ENCODE assay signal across 8 cellular contexts in the genomic region with DNA sequence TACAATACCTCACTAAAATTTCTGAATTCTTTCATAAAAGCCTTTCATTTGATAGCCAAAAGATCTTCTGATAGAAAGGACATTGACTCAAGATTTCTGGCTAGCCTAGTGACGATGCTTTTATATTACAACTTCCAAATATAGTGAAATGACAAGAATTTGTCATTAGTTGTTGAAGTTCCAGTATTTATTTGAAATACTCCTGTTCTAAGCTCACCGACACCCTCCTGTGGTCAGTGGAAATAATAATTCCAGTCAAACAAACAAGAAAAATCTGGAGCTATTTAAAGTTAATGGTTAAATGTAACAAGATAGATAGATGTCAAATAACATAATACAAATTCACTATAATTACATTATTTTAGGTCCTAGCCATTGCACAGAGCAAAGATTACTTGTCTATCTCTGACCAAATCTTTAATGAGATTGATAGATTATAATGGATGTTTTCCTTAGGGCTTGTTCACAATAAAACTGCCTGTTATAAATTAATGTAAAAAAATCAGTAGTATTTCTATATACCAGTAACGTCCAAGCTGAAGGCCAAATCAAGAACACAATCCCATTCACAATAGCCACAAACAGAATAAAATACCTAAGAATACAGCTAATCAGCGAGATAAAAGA.
DNase-seq lines count a peak whose midpoint lies in the region; ATAC-seq, FAIRE-seq and TF ChIP-seq lines count a peak whose summit lies in the region.
"Had no signal": no experiment of that assay in that cellular context is flagged by ENCODE, and none has a peak within 500 bp of the region (broad histone marks: within the 10 kb centered on the region; RNA-seq: fewer than 3 reads in every experiment).

No MANE protein-coding gene starts in this region.

- H3K9me3 Mint-ChIP-seq in neural crest cell, result no peaks in the 10 kb centered on the region
- H3K9me3 Mint-ChIP-seq: activated B cell treated with CpG ODN at 0.5 μM for 24 hours had no signal

- peaks cover 3% of the 10 kb centered on the region for H3K36me3 Mint-ChIP-seq in neural crest cell (ENCODE audit: low read depth)

- ATAC-seq in left colon, result no peak

- no peak overlapping the region for H3K27ac ChIP-seq in HEK293 (ENCODE audit: extremely low read depth, low read depth, low read length)
- peak overlapping the region; percentile 27; the same call in 1 of the 2 replicates for H3K27ac ChIP-seq in SU-DHL-6 (ENCODE audit: low read depth, low read length)
- peak overlapping the region; percentile 43 for H3K27ac ChIP-seq in endothelial cell of umbilical vein (ENCODE audit: insufficient read depth, low read depth, low read length)

- H3K4me3 ChIP-seq in HEK293 (ENCODE audit: low read depth, low read length), result no peak overlapping the region
- H3K4me3 ChIP-seq in SU-DHL-6 (ENCODE audit: insufficient read depth, low read length, poor library complexity, severe bottlenecking), result no peak overlapping the region
- no peak overlapping the region for H3K4me3 ChIP-seq in endothelial cell of umbilical vein (replicated peaks in 1 of 3; ENCODE audit: insufficient read depth in 1 of 3, low read depth in 1 of 3, low read length in 3 of 3)

- FAIRE-seq in D721Med (lab: Jason Lieb, UNC) (peak; percentile 91), endothelial cell of umbilical vein (lab: Jason Lieb, UNC) (no peak)

- H3K36me3 ChIP-seq in HEK293 (ENCODE audit: control insufficient read depth in 2 of 2, insufficient read depth in 1 of 2, low read length in 2 of 2) (no peaks in the 10 kb centered on the region), SU-DHL-6 (ENCODE audit: low read length) (no peaks in the 10 kb centered on the region), endothelial cell of umbilical vein (ENCODE audit: control insufficient read depth in 2 of 2, extremely low read depth in 1 of 2, insufficient read depth in 2 of 2, low read length in 2 of 2) (no peaks in the 10 kb centered on the region)

- H3K27ac Mint-ChIP-seq in neural crest cell (ENCODE audit: unreplicated experiment), result peak overlapping the region; percentile 19
- H3K27ac Mint-ChIP-seq: activated B cell treated with CpG ODN at 0.5 μM for 24 hours had no signal

- no peaks in the 10 kb centered on the region for H3K27me3 Mint-ChIP-seq in neural crest cell (ENCODE audit: low read depth)

- no peaks in the 10 kb centered on the region for H3K9me2 ChIP-seq in SU-DHL-6 (replicated peaks; ENCODE audit: insufficient read depth, low read length)

- dilution Hi-C loops in endothelial cell of umbilical vein (cut with MboI; ENCODE audit: extremely low pct_ligation_motif_present, low sequenced_read_pairs), result loop anchor here (25.0 kb wide), 1 partner anchor 459 kb away; no protein-coding TSS in a partner anchor

- H3K4me3 Mint-ChIP-seq in neural crest cell, result no peak overlapping the region
- H3K4me3 Mint-ChIP-seq: activated B cell treated with CpG ODN at 0.5 μM for 24 hours had no signal

- H2AFZ ChIP-seq in SU-DHL-6 (ENCODE audit: low read depth, low read length, severe bottlenecking), result peak overlapping the region; percentile 59
- no peak overlapping the region for H2AFZ ChIP-seq in endothelial cell of umbilical vein (ENCODE audit: low read depth, low read length)

- no peaks in the 10 kb centered on the region for H3K27me3 ChIP-seq in SU-DHL-6 (ENCODE audit: low read length)
- H3K27me3 ChIP-seq in endothelial cell of umbilical vein (ENCODE audit: control insufficient read depth in 2 of 2, insufficient read depth in 2 of 2, low read length in 2 of 2), result no peaks in the 10 kb centered on the region

- no TSS peak for BruUV-seq in endothelial cell of umbilical vein (replicated peaks; lab: Mats Ljungman, UMichigan)

- TF ChIP-seq CTCF in D721Med (IDR thresholded peaks at IDR 0.05; ENCODE audit: insufficient read depth, missing control alignments) (peak; percentile 88), HEK293 (tag by site-specific recombination; IDR thresholded peaks at IDR 0.05) (no peak), SU-DHL-6 (IDR thresholded peaks at IDR 0.05; ENCODE audit: insufficient read depth, low read length, poor library complexity, severe bottlenecking) (peak; percentile 79), endothelial cell of umbilical vein (IDR thresholded peaks at IDR 0.05; ENCODE audit: extremely low read depth in 1 of 2, insufficient read depth in 1 of 2, low read depth in 1 of 2, low read length in 2 of 2) (peak; percentile 12 to 44), neural crest cell (conservative IDR thresholded peaks at IDR 0.05) (peak; percentile 77)

- DNase-seq in D721Med (ENCODE audit: insufficient read length, low spot score) (no peak), endothelial cell of umbilical vein (ENCODE audit: low read depth, low spot score) (peak; percentile 88), neural crest cell (ENCODE audit: low read depth, low spot score) (peak; percentile 31), ureter (ENCODE audit: low spot score) (no peak), left colon (no peak)
- DNase-seq: activated B cell treated with CpG ODN at 0.5 μM for 24 hours had no signal

- peak overlapping the region; percentile 27 for H3K4me2 ChIP-seq in SU-DHL-6 (ENCODE audit: low read depth, low read length, poor library complexity, severe bottlenecking)
- no peak overlapping the region for H3K4me2 ChIP-seq in endothelial cell of umbilical vein (ENCODE audit: insufficient read depth, low read length)

- H4K20me1 ChIP-seq in SU-DHL-6 (ENCODE audit: low read depth, low read length), result no peaks in the 10 kb centered on the region
- H4K20me1 ChIP-seq in endothelial cell of umbilical vein (replicated peaks; ENCODE audit: control insufficient read depth, extremely low read depth, insufficient read depth, low read length), result no peaks in the 10 kb centered on the region

- no peaks in the 10 kb centered on the region for H3K79me2 ChIP-seq in SU-DHL-6 (ENCODE audit: insufficient read depth, low read length)
- no peaks in the 10 kb centered on the region for H3K79me2 ChIP-seq in endothelial cell of umbilical vein (ENCODE audit: control insufficient read depth, insufficient read depth, low read length)

- H3K9me1 ChIP-seq in endothelial cell of umbilical vein (replicated peaks; ENCODE audit: control insufficient read depth, extremely low read depth, insufficient read depth, low read length), result no peaks in the 10 kb centered on the region

- peaks cover 29% of the 10 kb centered on the region for H3K4me1 Mint-ChIP-seq in neural crest cell

- no peak for TF ChIP-seq POLR2A in endothelial cell of umbilical vein (IDR thresholded peaks at IDR 0.05; ENCODE audit: low read depth, low read length)

- H3K9ac ChIP-seq in SU-DHL-6 (ENCODE audit: low read length) (peak overlapping the region; percentile 14), endothelial cell of umbilical vein (replicated peaks; ENCODE audit: extremely low read depth, insufficient read depth, low read length) (peak overlapping the region; percentile 29)

- H3K4me1 ChIP-seq in HEK293 (ENCODE audit: control insufficient read depth, insufficient read depth, low read length) (no peaks in the 10 kb centered on the region), endothelial cell of umbilical vein (ENCODE audit: control insufficient read depth, extremely low read depth, insufficient read depth, low read length) (peaks cover 27% of the 10 kb centered on the region)

- H3K9me3 ChIP-seq in HEK293 (ENCODE audit: control insufficient read depth, insufficient read depth, low read depth, low read length) (no peaks in the 10 kb centered on the region), SU-DHL-6 (ENCODE audit: insufficient read depth, low read length) (no peaks in the 10 kb centered on the region), endothelial cell of umbilical vein (replicated peaks; ENCODE audit: control insufficient read depth, insufficient read depth, low read length) (no peaks in the 10 kb centered on the region)

- CTCF ChIA-PET in HEK293 (lab: Yijun Ruan, JAX), result interaction anchor here (0.6 to 1.9 kb wide), 15 partner anchors 15 to 668 kb away, joined by 3 to 7 read pairs (median 4); no protein-coding TSS in a partner anchor
- CTCF ChIA-PET in endothelial cell of umbilical vein (lab: Charles Lee), result interaction anchor here (0.6 to 3.1 kb wide), 81 partner anchors 8 to 578 kb away, joined by 3 to 97 read pairs (median 4); a partner anchor contains a TSS

- H3F3A ChIP-seq in SU-DHL-6 (ENCODE audit: insufficient read depth), result no peaks in the 10 kb centered on the region

- intact Hi-C loops in endothelial cell of umbilical vein (cut with micrococcal nuclease), result loop anchor here (1.0 kb wide), 7 partner anchors 57 to 578 kb away; a partner anchor contains a TSS
- intact Hi-C loops in left colon (cut with DNase I, micrococcal nuclease), result loop anchor here in 1 of 2 donors (5.0 kb wide), 1 partner anchor 301 kb away; no protein-coding TSS in a partner anchor

- POLR2A ChIA-PET in HEK293 (lab: Yijun Ruan, JAX) (interaction anchor here (1.0 kb wide), 1 partner anchor 295 kb away, joined by 3 read pairs; no protein-coding TSS in a partner anchor), endothelial cell of umbilical vein (lab: Charles Lee) (interaction anchor here (0.6 to 1.3 kb wide), 5 partner anchors 15 to 218 kb away, joined by 3 to 5 read pairs (median 4); no protein-coding TSS in a partner anchor)

TF ChIP-seq in HEK293, 187 proteins besides CTCF, POLR2A, EP300 and RAD21 (continues in another document):
- TF ChIP-seq ZNF654 (tag by site-specific recombination; IDR thresholded peaks at IDR 0.05; ENCODE audit: low read depth) (peak; percentile 59), ZNF146 (tag by site-specific recombination; IDR thresholded peaks at IDR 0.05) (no peak), MEIS1 (CRISPR knock-in tag; IDR thresholded peaks at IDR 0.05; ENCODE audit: borderline replicate concordance) (no peak), ZNF214 (tag by site-specific recombination; IDR thresholded peaks at IDR 0.05; ENCODE audit: borderline replicate concordance) (no peak), ZNF664 (tag by site-specific recombination; IDR thresholded peaks at IDR 0.05) (peak; percentile 28; the same call in 1 of the 2 replicates), ZBTB20 (tag by site-specific recombination; IDR thresholded peaks at IDR 0.05) (no peak)

TF ChIP-seq in endothelial cell of umbilical vein, 7 proteins besides CTCF, POLR2A, EP300 and RAD21:
- TF ChIP-seq JUN (IDR thresholded peaks at IDR 0.05; ENCODE audit: borderline replicate concordance, insufficient read depth, insufficient read length, low read depth), result no peak
- TF ChIP-seq POLR2AphosphoS5 (IDR thresholded peaks at IDR 0.05; ENCODE audit: insufficient read depth, low read depth, low read length), result no peak
- no peak for TF ChIP-seq EZH2 (IDR thresholded peaks at IDR 0.05; ENCODE audit: borderline replicate concordance, low read depth, low read length, severe bottlenecking)
- TF ChIP-seq GATA2 (IDR thresholded peaks at IDR 0.05; ENCODE audit: insufficient read depth, insufficient read length, low read depth, low read length), result no peak
- no peak for TF ChIP-seq MYC (IDR thresholded peaks at IDR 0.05; ENCODE audit: low read depth, low read length)
- TF ChIP-seq FOS (IDR thresholded peaks at IDR 0.05; ENCODE audit: borderline replicate concordance, insufficient read depth, low read length), result no peak
- TF ChIP-seq, protein P1, sequence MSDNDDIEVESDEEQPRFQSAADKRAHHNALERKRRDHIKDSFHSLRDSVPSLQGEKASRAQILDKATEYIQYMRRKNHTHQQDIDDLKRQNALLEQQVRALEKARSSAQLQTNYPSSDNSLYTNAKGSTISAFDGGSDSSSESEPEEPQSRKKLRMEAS (IDR thresholded peaks at IDR 0.05; ENCODE audit: insufficient read depth, insufficient read length), result no peak

Comparison
In these comparisons a context has a peak if more than half of its experiments do, and no peak if none do; other contexts are left out.
1. DNase-seq: peak in endothelial cell of umbilical vein (single experiment) and neural crest cell (single experiment); none in D721Med (single experiment), ureter (single experiment) and left colon (0 of 2).